Comparison of ENCODE assay signal across 1 cellular context in the genomic region with DNA sequence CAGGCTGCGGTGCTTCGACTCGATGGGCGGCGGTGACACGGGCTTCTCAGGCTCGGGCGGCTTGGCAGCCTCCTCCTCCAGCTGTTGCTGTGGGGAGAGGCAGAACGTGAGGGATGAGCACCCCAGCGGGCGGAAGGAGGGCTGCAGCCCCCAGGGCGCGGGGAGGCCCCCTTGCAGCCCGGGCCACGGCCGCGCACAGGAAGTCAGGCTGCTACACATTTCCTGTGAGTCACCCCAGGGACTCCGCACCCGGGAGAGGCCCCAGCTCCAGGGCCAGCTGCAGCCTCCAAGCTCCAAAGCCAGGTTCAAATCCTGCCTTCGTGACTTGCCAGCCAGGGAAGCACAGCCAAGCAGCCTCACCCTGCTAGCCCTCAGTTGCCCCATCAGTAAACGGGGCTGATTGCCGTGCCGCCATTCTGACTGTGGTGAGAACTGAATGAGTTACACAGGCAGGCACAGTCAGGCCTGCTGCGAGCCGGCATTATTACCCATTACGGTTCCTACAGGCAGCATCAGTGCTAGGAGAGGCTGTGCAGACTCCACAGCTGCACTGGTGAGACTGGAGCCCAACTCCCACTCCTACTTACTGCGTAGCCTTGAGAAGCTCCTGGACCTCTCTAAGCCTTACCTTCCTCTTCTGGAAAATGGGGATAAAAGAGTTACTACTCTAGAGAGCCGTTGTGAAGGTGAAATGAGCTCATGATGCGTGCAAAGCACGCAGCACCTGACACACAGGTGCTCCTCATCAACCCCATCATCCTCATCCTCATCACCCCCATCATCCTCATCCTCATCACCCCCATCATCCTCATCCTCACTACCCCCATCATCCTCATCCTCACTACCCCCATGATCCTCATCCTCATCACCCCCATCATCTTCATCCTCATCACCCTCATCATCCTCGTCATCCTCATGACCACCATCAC.
TF ChIP-seq lines count a peak whose summit lies in the region.

No MANE protein-coding gene starts in this region.

TF ChIP-seq in GM12878, 131 proteins besides CTCF, POLR2A, EP300 and RAD21 (continued from another document and continues in another):
- TF ChIP-seq, protein P1, sequence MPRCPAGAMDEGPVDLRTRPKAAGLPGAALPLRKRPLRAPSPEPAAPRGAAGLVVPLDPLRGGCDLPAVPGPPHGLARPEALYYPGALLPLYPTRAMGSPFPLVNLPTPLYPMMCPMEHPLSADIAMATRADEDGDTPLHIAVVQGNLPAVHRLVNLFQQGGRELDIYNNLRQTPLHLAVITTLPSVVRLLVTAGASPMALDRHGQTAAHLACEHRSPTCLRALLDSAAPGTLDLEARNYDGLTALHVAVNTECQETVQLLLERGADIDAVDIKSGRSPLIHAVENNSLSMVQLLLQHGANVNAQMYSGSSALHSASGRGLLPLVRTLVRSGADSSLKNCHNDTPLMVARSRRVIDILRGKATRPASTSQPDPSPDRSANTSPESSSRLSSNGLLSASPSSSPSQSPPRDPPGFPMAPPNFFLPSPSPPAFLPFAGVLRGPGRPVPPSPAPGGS (IDR thresholded peaks at IDR 0.05; ENCODE audit: borderline replicate concordance, insufficient read depth, low read depth, low read length, poor library complexity, severe bottlenecking): peak; percentile 77
- TF ChIP-seq RELA (IDR thresholded peaks at IDR 0.05; ENCODE audit: borderline replicate concordance, partially characterized antibody) (no peak), HDGF (IDR thresholded peaks at IDR 0.05) (peak; percentile 40; the same call in 1 of the 2 replicates), SIN3A (IDR thresholded peaks at IDR 0.05; ENCODE audit: low read depth, low read length) (peak; percentile 67; the same call in 1 of the 2 replicates), ZNF217 (IDR thresholded peaks at IDR 0.05) (peak; percentile 50; the same call in 1 of the 2 replicates), LARP7 (IDR thresholded peaks at IDR 0.05) (0 out of 2 replicates have a peak, but pooled peaks have one; percentile 29), JUND (IDR thresholded peaks at IDR 0.05; ENCODE audit: low read depth, low read length) (peak; percentile 41; the same call in 1 of the 2 replicates), SMC3 (IDR thresholded peaks at IDR 0.05; ENCODE audit: borderline replicate concordance, low read length) (peak; percentile 48; the same call in 1 of the 2 replicates), TCF12 (IDR thresholded peaks at IDR 0.05; ENCODE audit: low read depth, low read length) (peak; percentile 80), MYC (IDR thresholded peaks at IDR 0.05; ENCODE audit: insufficient read depth, insufficient read length, insufficient replicate concordance, low read length, severe bottlenecking) (no peak), SUPT20H (IDR thresholded peaks at IDR 0.05; ENCODE audit: borderline replicate concordance, control insufficient read depth, low read depth, low read length) (no peak), FOXK2 (IDR thresholded peaks at IDR 0.05) (no peak), NBN (IDR thresholded peaks at IDR 0.05) (peak; percentile 70; the same call in 1 of the 2 replicates), MEF2B (IDR thresholded peaks at IDR 0.05; ENCODE audit: partially characterized antibody, poor library complexity, severe bottlenecking) (peak; percentile 77), IKZF2 (IDR thresholded peaks at IDR 0.05) (peak; percentile 52 to 72; a peak in 3 of 4 replicates), SMAD1 (IDR thresholded peaks at IDR 0.05; ENCODE audit: low read depth, partially characterized antibody) (no peak), SRF (IDR thresholded peaks at IDR 0.05; ENCODE audit: low read depth in 2 of 2, low read length in 2 of 2) (no peak), CHD2 (IDR thresholded peaks at IDR 0.05; ENCODE audit: borderline replicate concordance, low read depth, low read length) (0 out of 2 replicates have a peak, but pooled peaks have one; percentile 39), POLR2AphosphoS5 (IDR thresholded peaks at IDR 0.05; ENCODE audit: low read length) (0 out of 2 replicates have a peak, but pooled peaks have one; percentile 35), SPI1 (IDR thresholded peaks at IDR 0.05; ENCODE audit: borderline replicate concordance, insufficient read depth, low read depth, low read length) (peak; percentile 38; the same call in 1 of the 2 replicates), JUNB (IDR thresholded peaks at IDR 0.05) (peak; percentile 54; the same call in 1 of the 2 replicates), GABPA (IDR thresholded peaks at IDR 0.05; ENCODE audit: low read depth) (peak; percentile 90), BHLHE40 (IDR thresholded peaks at IDR 0.05; ENCODE audit: borderline replicate concordance in 1 of 2, low read depth in 2 of 2, low read length in 1 of 2) (peak; percentile 93 to 95), HCFC1 (IDR thresholded peaks at IDR 0.05; ENCODE audit: low read length) (no peak; the same call in 1 of the 2 replicates), ZSCAN29 (IDR thresholded peaks at IDR 0.05) (no peak), TAF1 (IDR thresholded peaks at IDR 0.05; ENCODE audit: borderline replicate concordance, low read depth, low read length) (no peak), MXI1 (IDR thresholded peaks at IDR 0.05; ENCODE audit: low read depth, low read length) (peak; percentile 38; the same call in 1 of the 2 replicates), KLF5 (IDR thresholded peaks at IDR 0.05; ENCODE audit: partially characterized antibody) (peak; percentile 21), TCF3 (IDR thresholded peaks at IDR 0.05; ENCODE audit: borderline replicate concordance, insufficient read depth, low read depth, low read length) (peak; percentile 91), IRF4 (IDR thresholded peaks at IDR 0.05; ENCODE audit: low read depth, low read length) (no peak), BACH1 (IDR thresholded peaks at IDR 0.05; ENCODE audit: borderline replicate concordance) (peak; percentile 34)
- TF ChIP-seq, protein P2, sequence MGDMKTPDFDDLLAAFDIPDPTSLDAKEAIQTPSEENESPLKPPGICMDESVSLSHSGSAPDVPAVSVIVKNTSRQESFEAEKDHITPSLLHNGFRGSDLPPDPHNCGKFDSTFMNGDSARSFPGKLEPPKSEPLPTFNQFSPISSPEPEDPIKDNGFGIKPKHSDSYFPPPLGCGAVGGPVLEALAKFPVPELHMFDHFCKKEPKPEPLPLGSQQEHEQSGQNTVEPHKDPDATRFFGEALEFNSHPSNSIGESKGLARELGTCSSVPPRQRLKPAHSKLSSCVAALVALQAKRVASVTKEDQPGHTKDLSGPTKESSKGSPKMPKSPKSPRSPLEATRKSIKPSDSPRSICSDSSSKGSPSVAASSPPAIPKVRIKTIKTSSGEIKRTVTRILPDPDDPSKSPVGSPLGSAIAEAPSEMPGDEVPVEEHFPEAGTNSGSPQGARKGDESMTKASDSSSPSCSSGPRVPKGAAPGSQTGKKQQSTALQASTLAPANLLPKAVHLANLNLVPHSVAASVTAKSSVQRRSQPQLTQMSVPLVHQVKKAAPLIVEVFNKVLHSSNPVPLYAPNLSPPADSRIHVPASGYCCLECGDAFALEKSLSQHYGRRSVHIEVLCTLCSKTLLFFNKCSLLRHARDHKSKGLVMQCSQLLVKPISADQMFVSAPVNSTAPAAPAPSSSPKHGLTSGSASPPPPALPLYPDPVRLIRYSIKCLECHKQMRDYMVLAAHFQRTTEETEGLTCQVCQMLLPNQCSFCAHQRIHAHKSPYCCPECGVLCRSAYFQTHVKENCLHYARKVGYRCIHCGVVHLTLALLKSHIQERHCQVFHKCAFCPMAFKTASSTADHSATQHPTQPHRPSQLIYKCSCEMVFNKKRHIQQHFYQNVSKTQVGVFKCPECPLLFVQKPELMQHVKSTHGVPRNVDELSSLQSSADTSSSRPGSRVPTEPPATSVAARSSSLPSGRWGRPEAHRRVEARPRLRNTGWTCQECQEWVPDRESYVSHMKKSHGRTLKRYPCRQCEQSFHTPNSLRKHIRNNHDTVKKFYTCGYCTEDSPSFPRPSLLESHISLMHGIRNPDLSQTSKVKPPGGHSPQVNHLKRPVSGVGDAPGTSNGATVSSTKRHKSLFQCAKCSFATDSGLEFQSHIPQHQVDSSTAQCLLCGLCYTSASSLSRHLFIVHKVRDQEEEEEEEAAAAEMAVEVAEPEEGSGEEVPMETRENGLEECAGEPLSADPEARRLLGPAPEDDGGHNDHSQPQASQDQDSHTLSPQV (IDR thresholded peaks at IDR 0.05): no peak
- TF ChIP-seq, protein P3, sequence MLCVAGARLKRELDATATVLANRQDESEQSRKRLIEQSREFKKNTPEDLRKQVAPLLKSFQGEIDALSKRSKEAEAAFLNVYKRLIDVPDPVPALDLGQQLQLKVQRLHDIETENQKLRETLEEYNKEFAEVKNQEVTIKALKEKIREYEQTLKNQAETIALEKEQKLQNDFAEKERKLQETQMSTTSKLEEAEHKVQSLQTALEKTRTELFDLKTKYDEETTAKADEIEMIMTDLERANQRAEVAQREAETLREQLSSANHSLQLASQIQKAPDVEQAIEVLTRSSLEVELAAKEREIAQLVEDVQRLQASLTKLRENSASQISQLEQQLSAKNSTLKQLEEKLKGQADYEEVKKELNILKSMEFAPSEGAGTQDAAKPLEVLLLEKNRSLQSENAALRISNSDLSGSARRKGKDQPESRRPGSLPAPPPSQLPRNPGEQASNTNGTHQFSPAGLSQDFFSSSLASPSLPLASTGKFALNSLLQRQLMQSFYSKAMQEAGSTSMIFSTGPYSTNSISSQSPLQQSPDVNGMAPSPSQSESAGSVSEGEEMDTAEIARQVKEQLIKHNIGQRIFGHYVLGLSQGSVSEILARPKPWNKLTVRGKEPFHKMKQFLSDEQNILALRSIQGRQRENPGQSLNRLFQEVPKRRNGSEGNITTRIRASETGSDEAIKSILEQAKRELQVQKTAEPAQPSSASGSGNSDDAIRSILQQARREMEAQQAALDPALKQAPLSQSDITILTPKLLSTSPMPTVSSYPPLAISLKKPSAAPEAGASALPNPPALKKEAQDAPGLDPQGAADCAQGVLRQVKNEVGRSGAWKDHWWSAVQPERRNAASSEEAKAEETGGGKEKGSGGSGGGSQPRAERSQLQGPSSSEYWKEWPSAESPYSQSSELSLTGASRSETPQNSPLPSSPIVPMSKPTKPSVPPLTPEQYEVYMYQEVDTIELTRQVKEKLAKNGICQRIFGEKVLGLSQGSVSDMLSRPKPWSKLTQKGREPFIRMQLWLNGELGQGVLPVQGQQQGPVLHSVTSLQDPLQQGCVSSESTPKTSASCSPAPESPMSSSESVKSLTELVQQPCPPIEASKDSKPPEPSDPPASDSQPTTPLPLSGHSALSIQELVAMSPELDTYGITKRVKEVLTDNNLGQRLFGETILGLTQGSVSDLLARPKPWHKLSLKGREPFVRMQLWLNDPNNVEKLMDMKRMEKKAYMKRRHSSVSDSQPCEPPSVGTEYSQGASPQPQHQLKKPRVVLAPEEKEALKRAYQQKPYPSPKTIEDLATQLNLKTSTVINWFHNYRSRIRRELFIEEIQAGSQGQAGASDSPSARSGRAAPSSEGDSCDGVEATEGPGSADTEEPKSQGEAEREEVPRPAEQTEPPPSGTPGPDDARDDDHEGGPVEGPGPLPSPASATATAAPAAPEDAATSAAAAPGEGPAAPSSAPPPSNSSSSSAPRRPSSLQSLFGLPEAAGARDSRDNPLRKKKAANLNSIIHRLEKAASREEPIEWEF (IDR thresholded peaks at IDR 0.05; ENCODE audit: insufficient replicate concordance, low read depth, low read length): no peak
- TF ChIP-seq, protein P4, sequence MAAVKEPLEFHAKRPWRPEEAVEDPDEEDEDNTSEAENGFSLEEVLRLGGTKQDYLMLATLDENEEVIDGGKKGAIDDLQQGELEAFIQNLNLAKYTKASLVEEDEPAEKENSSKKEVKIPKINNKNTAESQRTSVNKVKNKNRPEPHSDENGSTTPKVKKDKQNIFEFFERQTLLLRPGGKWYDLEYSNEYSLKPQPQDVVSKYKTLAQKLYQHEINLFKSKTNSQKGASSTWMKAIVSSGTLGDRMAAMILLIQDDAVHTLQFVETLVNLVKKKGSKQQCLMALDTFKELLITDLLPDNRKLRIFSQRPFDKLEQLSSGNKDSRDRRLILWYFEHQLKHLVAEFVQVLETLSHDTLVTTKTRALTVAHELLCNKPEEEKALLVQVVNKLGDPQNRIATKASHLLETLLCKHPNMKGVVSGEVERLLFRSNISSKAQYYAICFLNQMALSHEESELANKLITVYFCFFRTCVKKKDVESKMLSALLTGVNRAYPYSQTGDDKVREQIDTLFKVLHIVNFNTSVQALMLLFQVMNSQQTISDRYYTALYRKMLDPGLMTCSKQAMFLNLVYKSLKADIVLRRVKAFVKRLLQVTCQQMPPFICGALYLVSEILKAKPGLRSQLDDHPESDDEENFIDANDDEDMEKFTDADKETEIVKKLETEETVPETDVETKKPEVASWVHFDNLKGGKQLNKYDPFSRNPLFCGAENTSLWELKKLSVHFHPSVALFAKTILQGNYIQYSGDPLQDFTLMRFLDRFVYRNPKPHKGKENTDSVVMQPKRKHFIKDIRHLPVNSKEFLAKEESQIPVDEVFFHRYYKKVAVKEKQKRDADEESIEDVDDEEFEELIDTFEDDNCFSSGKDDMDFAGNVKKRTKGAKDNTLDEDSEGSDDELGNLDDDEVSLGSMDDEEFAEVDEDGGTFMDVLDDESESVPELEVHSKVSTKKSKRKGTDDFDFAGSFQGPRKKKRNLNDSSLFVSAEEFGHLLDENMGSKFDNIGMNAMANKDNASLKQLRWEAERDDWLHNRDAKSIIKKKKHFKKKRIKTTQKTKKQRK (IDR thresholded peaks at IDR 0.05; ENCODE audit: low read depth, low read length): no peak
- TF ChIP-seq, protein P5, sequence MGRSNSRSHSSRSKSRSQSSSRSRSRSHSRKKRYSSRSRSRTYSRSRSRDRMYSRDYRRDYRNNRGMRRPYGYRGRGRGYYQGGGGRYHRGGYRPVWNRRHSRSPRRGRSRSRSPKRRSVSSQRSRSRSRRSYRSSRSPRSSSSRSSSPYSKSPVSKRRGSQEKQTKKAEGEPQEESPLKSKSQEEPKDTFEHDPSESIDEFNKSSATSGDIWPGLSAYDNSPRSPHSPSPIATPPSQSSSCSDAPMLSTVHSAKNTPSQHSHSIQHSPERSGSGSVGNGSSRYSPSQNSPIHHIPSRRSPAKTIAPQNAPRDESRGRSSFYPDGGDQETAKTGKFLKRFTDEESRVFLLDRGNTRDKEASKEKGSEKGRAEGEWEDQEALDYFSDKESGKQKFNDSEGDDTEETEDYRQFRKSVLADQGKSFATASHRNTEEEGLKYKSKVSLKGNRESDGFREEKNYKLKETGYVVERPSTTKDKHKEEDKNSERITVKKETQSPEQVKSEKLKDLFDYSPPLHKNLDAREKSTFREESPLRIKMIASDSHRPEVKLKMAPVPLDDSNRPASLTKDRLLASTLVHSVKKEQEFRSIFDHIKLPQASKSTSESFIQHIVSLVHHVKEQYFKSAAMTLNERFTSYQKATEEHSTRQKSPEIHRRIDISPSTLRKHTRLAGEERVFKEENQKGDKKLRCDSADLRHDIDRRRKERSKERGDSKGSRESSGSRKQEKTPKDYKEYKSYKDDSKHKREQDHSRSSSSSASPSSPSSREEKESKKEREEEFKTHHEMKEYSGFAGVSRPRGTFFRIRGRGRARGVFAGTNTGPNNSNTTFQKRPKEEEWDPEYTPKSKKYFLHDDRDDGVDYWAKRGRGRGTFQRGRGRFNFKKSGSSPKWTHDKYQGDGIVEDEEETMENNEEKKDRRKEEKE (IDR thresholded peaks at IDR 0.05): no peak
- TF ChIP-seq, protein P6, sequence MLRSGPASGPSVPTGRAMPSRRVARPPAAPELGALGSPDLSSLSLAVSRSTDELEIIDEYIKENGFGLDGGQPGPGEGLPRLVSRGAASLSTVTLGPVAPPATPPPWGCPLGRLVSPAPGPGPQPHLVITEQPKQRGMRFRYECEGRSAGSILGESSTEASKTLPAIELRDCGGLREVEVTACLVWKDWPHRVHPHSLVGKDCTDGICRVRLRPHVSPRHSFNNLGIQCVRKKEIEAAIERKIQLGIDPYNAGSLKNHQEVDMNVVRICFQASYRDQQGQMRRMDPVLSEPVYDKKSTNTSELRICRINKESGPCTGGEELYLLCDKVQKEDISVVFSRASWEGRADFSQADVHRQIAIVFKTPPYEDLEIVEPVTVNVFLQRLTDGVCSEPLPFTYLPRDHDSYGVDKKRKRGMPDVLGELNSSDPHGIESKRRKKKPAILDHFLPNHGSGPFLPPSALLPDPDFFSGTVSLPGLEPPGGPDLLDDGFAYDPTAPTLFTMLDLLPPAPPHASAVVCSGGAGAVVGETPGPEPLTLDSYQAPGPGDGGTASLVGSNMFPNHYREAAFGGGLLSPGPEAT (IDR thresholded peaks at IDR 0.05; ENCODE audit: low read depth): peak; percentile 59; the same call in 1 of the 2 replicates
